In genomic region chr6:91781946-91782345, GRCh38 we compare ENCODE assay signal across 14 cellular contexts.
DNase-seq lines count a peak whose midpoint lies in the region; ATAC-seq and TF ChIP-seq lines count a peak whose summit lies in the region.
"Had no signal": no experiment of that assay in that cellular context is flagged by ENCODE, and none has a peak within 500 bp of the region (broad histone marks: within the 10 kb centered on the region; RNA-seq: fewer than 3 reads in every experiment).

No MANE protein-coding gene starts in this region.

- in situ Hi-C loops in brain microvascular endothelial cell (cut with HindIII; ENCODE audit: low pct_ligation_motif_present, low sequenced_read_pairs) = no loop called here

- DNase-seq in NCI-H2081 (lab: John Stamatoyannopoulos, UW) = peak; percentile 39 to 73
- no peak for DNase-seq in NCI-H2081 treated with DMSO at 0.1 percent for 48 hours (lab: John Stamatoyannopoulos, UW)
- peak; percentile 3 for DNase-seq in NCI-H2196 (lab: John Stamatoyannopoulos, UW; ENCODE audit: unreplicated experiment)
- peak; percentile 40 to 76 for DNase-seq in cerebellar nuclear complex (lab: John Stamatoyannopoulos, UW)
- DNase-seq in occipital lobe (lab: John Stamatoyannopoulos, UW) = peak; percentile 46
- no peak for DNase-seq in brain microvascular endothelial cell
- DNase-seq: 8988T; activated CD8-positive, alpha-beta memory T cell treated with anti-CD3 and anti-CD28 coated beads, Interleukin-2, amount 50 U/mL, for 4 hours; CD8-positive, alpha-beta memory T cell had no signal

- no peak overlapping the region for H3K27ac ChIP-seq in brain microvascular endothelial cell

- no peaks in the 10 kb centered on the region for H3K27me3 ChIP-seq in brain microvascular endothelial cell (replicated peaks)

- TF ChIP-seq CTCF in brain microvascular endothelial cell (IDR thresholded peaks at IDR 0.05; ENCODE audit: low read depth, low read length, missing control alignments) = no peak

- no peaks in the 10 kb centered on the region for H3K36me3 ChIP-seq in brain microvascular endothelial cell (replicated peaks)

- no peak overlapping the region for H3K4me3 ChIP-seq in brain microvascular endothelial cell (ENCODE audit: low read depth, low read length)
- H3K4me3 ChIP-seq: K562, smooth muscle cell had no signal

- no peak for ATAC-seq in HG03565 (IDR thresholded peaks at IDR 0.05; ENCODE audit: unreplicated experiment)
- ATAC-seq in GM19397 (IDR thresholded peaks at IDR 0.05; ENCODE audit: unreplicated experiment) = no peak
- ATAC-seq: activated CD4-positive, CD25-positive, alpha-beta regulatory T cell treated with anti-CD3 and anti-CD28 coated beads, Interleukin-2, amount 50 U/mL, for 24 hours; K562 had no signal

Comparison
In these comparisons a context has a peak if more than half of its experiments do, and no peak if none do; other contexts are left out.
1. DNase-seq: peak in NCI-H2081 (2 of 2), NCI-H2196 (single experiment), cerebellar nuclear complex (2 of 2) and occipital lobe (single experiment); none in NCI-H2081 treated with DMSO at 0.1 percent for 48 hours (single experiment) and brain microvascular endothelial cell (single experiment).